In genomic region chr5:41629897-41630296, GRCh38 we compare ENCODE assay signal across 22 cellular contexts.
"Had no signal": no experiment of that assay in that cellular context is flagged by ENCODE, and none has a peak within 500 bp of the region (broad histone marks: within the 10 kb centered on the region; RNA-seq: fewer than 3 reads in every experiment).

No MANE protein-coding gene starts in this region.

- H3K27me3 ChIP-seq: esophagus squamous epithelium, gastroesophageal sphincter, neural progenitor cell, ovary, right atrium auricular region, sigmoid colon, stomach, transverse colon had no signal

- H3K4me3 ChIP-seq: esophagus squamous epithelium, gastroesophageal sphincter, lung, neural progenitor cell, ovary, right atrium auricular region, sigmoid colon, skin epidermis, stomach, thoracic aorta, transverse colon had no signal

- H3K9me3 ChIP-seq: esophagus squamous epithelium, gastroesophageal sphincter, ovary, right atrium auricular region, sigmoid colon, stomach, thoracic aorta, transverse colon had no signal

- DNase-seq: dermis blood vessel endothelial cell; esophagus squamous epithelium; foreskin fibroblast; immature natural killer cell; left colon; left ventricle myocardium superior; mesenchymal stem cell; midbrain; nucleus accumbens; sigmoid colon; stimulated activated CD4-positive, alpha-beta T cell treated with anti-CD3 and anti-CD28 coated beads, Interleukin-2, amount 100 ng/mL, for 24 hours; stimulated activated naive CD4-positive, alpha-beta T cell; stomach; substantia nigra; transverse colon had no signal

- H3K36me3 ChIP-seq: esophagus squamous epithelium, gastroesophageal sphincter, neural progenitor cell, ovary, right atrium auricular region, sigmoid colon, stomach, thoracic aorta, transverse colon had no signal

- H3K4me1 ChIP-seq: esophagus squamous epithelium, gastroesophageal sphincter, neural progenitor cell, right atrium auricular region, sigmoid colon, stomach, transverse colon had no signal
